In genomic region chr6:4466769-4467480, GRCh38 we compare ENCODE assay signal across 2 cellular contexts.
TF ChIP-seq lines count a peak whose summit lies in the region.

No MANE protein-coding gene starts in this region.

TF ChIP-seq in IMR-90, 13 proteins besides CTCF, POLR2A, EP300 and RAD21:
- TF ChIP-seq NFE2L2 (IDR thresholded peaks at IDR 0.05; ENCODE audit: low read depth, low read length) (no peak), MAFK (IDR thresholded peaks at IDR 0.05; ENCODE audit: low read depth, low read length) (no peak), BHLHE40 (IDR thresholded peaks at IDR 0.05; ENCODE audit: low read depth, low read length) (no peak), ELK1 (IDR thresholded peaks at IDR 0.05; ENCODE audit: borderline replicate concordance, low read depth, low read length) (no peak), RFX5 (IDR thresholded peaks at IDR 0.05; ENCODE audit: low read depth, low read length) (no peak), RCOR1 (IDR thresholded peaks at IDR 0.05; ENCODE audit: insufficient replicate concordance, low read length) (no peak), USF2 (IDR thresholded peaks at IDR 0.05; ENCODE audit: low read depth, low read length) (no peak), CHD1 (IDR thresholded peaks at IDR 0.05; ENCODE audit: low read depth, low read length) (no peak), CEBPB (IDR thresholded peaks at IDR 0.05; ENCODE audit: low read depth, low read length) (no peak), MXI1 (IDR thresholded peaks at IDR 0.05; ENCODE audit: borderline replicate concordance, low read depth, low read length) (no peak), SMC3 (IDR thresholded peaks at IDR 0.05; ENCODE audit: low read depth, low read length) (no peak), FOS (IDR thresholded peaks at IDR 0.05; ENCODE audit: low read depth, low read length) (no peak), MAZ (IDR thresholded peaks at IDR 0.05; ENCODE audit: borderline replicate concordance, low read depth, low read length) (no peak)

TF ChIP-seq in GM12878, 131 proteins besides CTCF, POLR2A, EP300 and RAD21:
- TF ChIP-seq POLR2AphosphoS5 (IDR thresholded peaks at IDR 0.05; ENCODE audit: low read length) (no peak), SUZ12 (IDR thresholded peaks at IDR 0.05; ENCODE audit: unreplicated experiment) (no peak), ZNF592 (IDR thresholded peaks at IDR 0.05) (no peak), ZBTB40 (IDR thresholded peaks at IDR 0.05; ENCODE audit: borderline replicate concordance) (no peak), RBBP5 (conservative IDR thresholded peaks at IDR 0.05) (no peak), ZNF384 (IDR thresholded peaks at IDR 0.05; ENCODE audit: borderline replicate concordance, low read depth, low read length) (no peak), TARDBP (IDR thresholded peaks at IDR 0.05; ENCODE audit: borderline replicate concordance) (no peak), MYC (IDR thresholded peaks at IDR 0.05; ENCODE audit: insufficient read depth, insufficient read length, insufficient replicate concordance, low read length, severe bottlenecking) (no peak), SKIL (IDR thresholded peaks at IDR 0.05; ENCODE audit: low read depth, poor library complexity, severe bottlenecking) (no peak), JUNB (IDR thresholded peaks at IDR 0.05) (no peak)
